In the genomic region with DNA sequence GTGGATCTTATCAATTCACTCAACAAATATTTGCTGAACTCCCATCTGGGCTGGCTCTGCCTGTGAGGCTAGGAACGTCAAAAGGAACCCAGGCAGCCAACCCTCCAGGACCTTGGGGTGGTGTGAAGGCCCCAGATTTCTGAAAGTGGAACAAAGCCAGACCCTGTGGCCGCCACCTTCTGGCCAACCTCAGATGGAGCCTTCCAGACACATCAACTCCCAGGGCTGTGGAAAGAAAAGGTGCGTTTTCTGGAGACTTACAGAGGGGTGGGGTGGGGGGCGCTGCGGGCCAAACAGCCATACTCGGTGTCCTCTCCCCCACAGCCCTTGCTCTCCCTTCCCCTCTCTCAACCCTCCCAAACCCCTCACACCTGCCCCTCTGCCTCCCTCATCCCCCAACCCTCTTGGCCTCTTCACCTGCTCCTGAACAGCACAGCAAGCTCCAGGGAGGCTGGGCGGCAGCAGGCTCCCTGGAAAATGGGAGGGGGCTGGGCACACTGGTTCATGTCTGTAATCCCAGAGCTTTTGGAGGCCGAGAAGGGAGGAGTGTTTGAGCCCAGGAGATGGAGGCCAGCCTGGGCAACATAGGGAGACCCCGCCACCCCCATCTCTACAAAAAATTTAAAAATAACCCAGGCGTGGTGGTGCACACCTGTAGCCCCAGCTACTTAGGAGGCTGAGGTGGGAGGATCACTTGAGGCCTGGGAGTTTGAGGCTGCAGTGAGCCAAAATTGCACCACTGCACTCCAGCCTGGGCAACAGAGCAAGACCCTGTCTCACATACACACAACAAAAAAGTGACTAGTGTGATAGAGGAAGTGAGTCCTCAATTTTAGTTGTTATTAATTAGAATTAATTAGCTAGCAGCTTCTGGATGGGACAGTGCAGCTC, we compare ENCODE assay signal across 18 cellular contexts. TPM values are rescaled to one million over a fixed set of nuclear protein-coding genes. Genes with fewer than 3 reads are reported as not detected.
A peak's percentile ranks its signal among the peaks of the same experiment; 100 is the strongest.
DNase-seq lines count a peak whose midpoint lies in the region; ATAC-seq and TF ChIP-seq lines count a peak whose summit lies in the region.
"Had no signal": no experiment of that assay in that cellular context is flagged by ENCODE, and none has a peak within 500 bp of the region (broad histone marks: within the 10 kb centered on the region; RNA-seq: fewer than 3 reads in every experiment).

No MANE protein-coding gene starts in this region.

- H3K4me2 ChIP-seq in BLaER1 (peak overlapping the region; percentile 88), HCT116 (ENCODE audit: low read length) (no peak overlapping the region), mesendoderm (ENCODE audit: low read length) (no peak overlapping the region)

- no peaks in the 10 kb centered on the region for H3K9me2 ChIP-seq in HCT116 (ENCODE audit: insufficient read depth)

- ATAC-seq in HCT116 = peak; percentile 38; the same call in 1 of the 2 replicates
- ATAC-seq in GM19467 (IDR thresholded peaks at IDR 0.05; ENCODE audit: unreplicated experiment) = no peak
- ATAC-seq in left ventricle myocardium superior = no peak
- ATAC-seq in HG02981 (IDR thresholded peaks at IDR 0.05; ENCODE audit: unreplicated experiment) = no peak

- no peak overlapping the region for H3K56ac ChIP-seq in mesendoderm (ENCODE audit: low read length)

- no peaks in the 10 kb centered on the region for H3K79me2 ChIP-seq in HCT116 (ENCODE audit: insufficient read depth, low read length)
- no peaks in the 10 kb centered on the region for H3K79me2 ChIP-seq in mesendoderm (ENCODE audit: control insufficient read depth, insufficient read depth, low read length)

- intact Hi-C loops in HCT116 (cut with micrococcal nuclease) = no loop called here
- intact Hi-C loops in left ventricle myocardium superior (cut with micrococcal nuclease) = no loop called here

- no peak overlapping the region for H2AK5ac ChIP-seq in mesendoderm (ENCODE audit: low read length)

- no peaks in the 10 kb centered on the region for H3K9me3 ChIP-seq in BLaER1
- H3K9me3 ChIP-seq in HCT116 (ENCODE audit: control insufficient read depth in 1 of 2, insufficient read depth in 1 of 2, low read depth in 1 of 2, low read length in 2 of 2) = no peaks in the 10 kb centered on the region
- H3K9me3 ChIP-seq in WERI-Rb-1 (ENCODE audit: severe bottlenecking) = peaks cover 16% of the 10 kb centered on the region
- H3K9me3 ChIP-seq: left lung, tibial artery had no signal

- RAD21 ChIA-PET in HCT116 (lab: Charles Lee; ENCODE audit: low non-redundant PET in 1 of 2, low total read pairs in 2 of 2, uncharacterized antibody in 2 of 2, unreplicated experiment in 2 of 2) = interaction anchor here in 1 of 2 experiments (0.8 kb wide), 1 partner anchor 182 kb away, joined by 3 read pairs; a partner anchor contains a TSS

- H4K5ac ChIP-seq in mesendoderm (ENCODE audit: low read length) = no peak overlapping the region

- no peak overlapping the region for H4K8ac ChIP-seq in mesendoderm (ENCODE audit: low read depth, low read length)

- peaks cover 33% of the 10 kb centered on the region for H3K4me1 ChIP-seq in BLaER1
- H3K4me1 ChIP-seq in HCT116 (ENCODE audit: control insufficient read depth in 1 of 2, insufficient read depth in 2 of 2, low read length in 2 of 2) = peaks cover 0 to 9% of the 10 kb centered on the region in 2 experiments; a peak in 1 of 4 replicates
- H3K4me1 ChIP-seq in mesendoderm (ENCODE audit: control insufficient read depth, low read depth, low read length) = peaks cover 3% of the 10 kb centered on the region

- no peak overlapping the region for H3K9ac ChIP-seq in BLaER1
- H3K9ac ChIP-seq in HCT116 (ENCODE audit: low read length) = no peak overlapping the region
- H3K9ac ChIP-seq in mesendoderm (ENCODE audit: low read length) = no peak overlapping the region

- H3K4me3 ChIP-seq in BLaER1 (no peak overlapping the region), HCT116 (replicated peaks in 1 of 2; ENCODE audit: low read depth in 1 of 2, low read length in 2 of 2) (no peak overlapping the region), WERI-Rb-1 (ENCODE audit: low read depth, low read length) (no peak overlapping the region), mesendoderm (ENCODE audit: low read length) (no peak overlapping the region)
- H3K4me3 ChIP-seq: left lung had no signal

- POLR2A ChIA-PET in HCT116 (lab: Charles Lee) = interaction anchor here (1.2 kb wide), 1 partner anchor 291 kb away, joined by 3 read pairs; no protein-coding TSS in a partner anchor

- CTCF ChIA-PET in HCT116 (lab: Charles Lee) = interaction anchor here (1.0 to 2.4 kb wide), 8 partner anchors 11 to 129 kb away, joined by 3 to 25 read pairs (median 5); no protein-coding TSS in a partner anchor

- DNase-seq in HCT116 (ENCODE audit: low read depth, low spot score) = no peak
- peak; percentile 33 for DNase-seq in WERI-Rb-1
- peak; percentile 46 for DNase-seq in mesendoderm
- DNase-seq in left ventricle myocardium superior = no peak
- DNase-seq in HuH-7.5 (ENCODE audit: low spot score) = no peak
- DNase-seq: activated CD4-positive, alpha-beta T cell treated with anti-CD3 and anti-CD28 coated beads for 36 hours; activated naive CD8-positive, alpha-beta T cell treated with anti-CD3 and anti-CD28 coated beads, Interleukin-2, amount 10 ng/mL, durations not matched to agents 7 days and 5 days; activated T-cell treated with anti-CD3 and anti-CD28 coated beads for 4 hours; naive thymus-derived CD8-positive, alpha-beta T cell; PC-9; stimulated activated CD4-positive, alpha-beta T cell treated with anti-CD3 and anti-CD28 coated beads, Interleukin-2, amount 100 ng/mL, for 24 hours; stimulated activated CD8-positive, alpha-beta memory T cell treated with anti-CD3 and anti-CD28 coated beads, Interleukin-4, amount 100 ng/mL, for 48 hours had no signal

- no CpG with 5 or more reads among the region's 10 CpGs for WGBS in mesendoderm (ENCODE audit: extremely low coverage, insufficient coverage, low lambda C conversion rate)

- H2BK15ac ChIP-seq in mesendoderm (replicated peaks; ENCODE audit: low read depth) = no peak overlapping the region

- H3K18ac ChIP-seq in mesendoderm (ENCODE audit: low read length) = no peak overlapping the region

- H3K27ac ChIP-seq in BLaER1 = no peak overlapping the region
- no peak overlapping the region for H3K27ac ChIP-seq in HCT116 (ENCODE audit: low read depth, low read length)
- H3K27ac ChIP-seq in WERI-Rb-1 = no peak overlapping the region
- no peak overlapping the region for H3K27ac ChIP-seq in mesendoderm (ENCODE audit: low read depth, low read length)
- H3K27ac ChIP-seq: left lung, PC-9, tibial artery had no signal

- TF ChIP-seq POLR2A in HCT116 (IDR thresholded peaks at IDR 0.05; ENCODE audit: borderline replicate concordance, extremely low read depth, insufficient read depth, insufficient read length) = no peak

- no peaks in the 10 kb centered on the region for H3K79me1 ChIP-seq in mesendoderm (ENCODE audit: low read length)

- H3K36me3 ChIP-seq in BLaER1 (no peaks in the 10 kb centered on the region), HCT116 (ENCODE audit: control insufficient read depth in 1 of 2, insufficient read depth in 2 of 2, low read length in 2 of 2) (no peaks in the 10 kb centered on the region), WERI-Rb-1 (no peaks in the 10 kb centered on the region), mesendoderm (ENCODE audit: control insufficient read depth, insufficient read depth, low read length) (no peaks in the 10 kb centered on the region)
- H3K36me3 ChIP-seq: left lung, tibial artery had no signal

- no peaks in the 10 kb centered on the region for H3K27me3 ChIP-seq in BLaER1
- H3K27me3 ChIP-seq in HCT116 (ENCODE audit: insufficient read depth, low read length) = no peaks in the 10 kb centered on the region
- no peaks in the 10 kb centered on the region for H3K27me3 ChIP-seq in WERI-Rb-1 (ENCODE audit: insufficient read depth, low read depth, severe bottlenecking)
- H3K27me3 ChIP-seq in mesendoderm (ENCODE audit: insufficient read depth, low read length, poor library complexity) = no peaks in the 10 kb centered on the region
- H3K27me3 ChIP-seq: left lung had no signal

- H3K23ac ChIP-seq in mesendoderm (ENCODE audit: low read length) = no peak overlapping the region

- H4K20me1 ChIP-seq in BLaER1 (no peaks in the 10 kb centered on the region), HCT116 (ENCODE audit: insufficient read depth) (no peaks in the 10 kb centered on the region)

- H3K4ac ChIP-seq in mesendoderm (ENCODE audit: low read depth, low read length) = no peak overlapping the region

- H2BK5ac ChIP-seq in mesendoderm (ENCODE audit: low read length) = no peak overlapping the region

- TF ChIP-seq CTCF in HCT116 (IDR thresholded peaks at IDR 0.05 in 2 of 3, conservative IDR thresholded peaks at IDR 0.05 in 1 of 3; ENCODE audit: borderline replicate concordance in 1 of 3, insufficient read depth in 1 of 3, low read depth in 2 of 3, low read length in 2 of 3) = peak in 2 of 3 experiments; percentile 21 to 34; a peak in 3 of 6 replicates
- peak; percentile 49 for TF ChIP-seq CTCF in WERI-Rb-1 (IDR thresholded peaks at IDR 0.05; ENCODE audit: low read depth, low read length)

- no TSS peak for BruUV-seq in HCT116 (replicated peaks; lab: Mats Ljungman, UMichigan)

- H2BK120ac ChIP-seq in mesendoderm (ENCODE audit: low read depth, low read length) = no peak overlapping the region

- no peak overlapping the region for H2AFZ ChIP-seq in HCT116 (ENCODE audit: low read depth, low read length, poor library complexity, severe bottlenecking)

- no peak for TF ChIP-seq RAD21 in HCT116 (IDR thresholded peaks at IDR 0.05; ENCODE audit: low read depth)

TF ChIP-seq in HCT116, 20 proteins besides CTCF, POLR2A, EP300 and RAD21 (continues in another document):
- no peak for TF ChIP-seq ZFX (IDR thresholded peaks at IDR 0.05)
- TF ChIP-seq, protein P1, sequence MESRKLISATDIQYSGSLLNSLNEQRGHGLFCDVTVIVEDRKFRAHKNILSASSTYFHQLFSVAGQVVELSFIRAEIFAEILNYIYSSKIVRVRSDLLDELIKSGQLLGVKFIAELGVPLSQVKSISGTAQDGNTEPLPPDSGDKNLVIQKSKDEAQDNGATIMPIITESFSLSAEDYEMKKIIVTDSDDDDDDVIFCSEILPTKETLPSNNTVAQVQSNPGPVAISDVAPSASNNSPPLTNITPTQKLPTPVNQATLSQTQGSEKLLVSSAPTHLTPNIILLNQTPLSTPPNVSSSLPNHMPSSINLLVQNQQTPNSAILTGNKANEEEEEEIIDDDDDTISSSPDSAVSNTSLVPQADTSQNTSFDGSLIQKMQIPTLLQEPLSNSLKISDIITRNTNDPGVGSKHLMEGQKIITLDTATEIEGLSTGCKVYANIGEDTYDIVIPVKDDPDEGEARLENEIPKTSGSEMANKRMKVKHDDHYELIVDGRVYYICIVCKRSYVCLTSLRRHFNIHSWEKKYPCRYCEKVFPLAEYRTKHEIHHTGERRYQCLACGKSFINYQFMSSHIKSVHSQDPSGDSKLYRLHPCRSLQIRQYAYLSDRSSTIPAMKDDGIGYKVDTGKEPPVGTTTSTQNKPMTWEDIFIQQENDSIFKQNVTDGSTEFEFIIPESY (IDR thresholded peaks at IDR 0.05; ENCODE audit: extremely low read depth, insufficient replicate concordance, low read length) = no peak

RNA-seq across cellular contexts. Expression of a gene that starts 45.0 kb away (rescaled TPM):
- total RNA-seq in HCT116 (2021; ENCODE audit: unreplicated experiment) (170 TPM), left ventricle myocardium superior (144 TPM)
- 59.0 and 60.8 TPM in 2 replicates for polyA plus RNA-seq in HCT116 (2012)
- 62.7 TPM for polyA plus RNA-seq in mesendoderm (2013, experiment 1 of 2)
- 70.0 TPM for polyA plus RNA-seq in mesendoderm (2013, experiment 2 of 2)

RNA-seq across cellular contexts. Expression of a gene that starts 59.4 kb away (rescaled TPM):
- total RNA-seq in HCT116 (2021; ENCODE audit: unreplicated experiment) (0.37 TPM), left ventricle myocardium superior (127 TPM)
- 0.12 and 0.17 TPM in 2 replicates for polyA plus RNA-seq in HCT116 (2012)
- polyA plus RNA-seq in mesendoderm (2013, experiment 1 of 2) = 0.56 TPM
- 0.62 TPM for polyA plus RNA-seq in mesendoderm (2013, experiment 2 of 2)
- total RNA-seq: PC-9; T-helper 1 cell treated with Interleukin-12 subunit alpha and Interleukin-12 subunit beta and Interleukin-4 antibody, amounts not matched to agents 30 ng/mL and 1 ng/mL, for 36 hours had no signal

Comparison
In these comparisons a context has a peak if more than half of its experiments do, and no peak if none do; other contexts are left out.
1. DNase-seq: peak in WERI-Rb-1 (single experiment) and mesendoderm (single experiment); none in HCT116 (single experiment), left ventricle myocardium superior (single experiment) and HuH-7.5 (single experiment).
2. RNA of a gene that starts 59.4 kb away (total RNA-seq): 127 TPM in left ventricle myocardium superior (single experiment); 0.37 TPM in HCT116 (single experiment); every median in the first group is over 10 times any median in the second.